In the genomic region with DNA sequence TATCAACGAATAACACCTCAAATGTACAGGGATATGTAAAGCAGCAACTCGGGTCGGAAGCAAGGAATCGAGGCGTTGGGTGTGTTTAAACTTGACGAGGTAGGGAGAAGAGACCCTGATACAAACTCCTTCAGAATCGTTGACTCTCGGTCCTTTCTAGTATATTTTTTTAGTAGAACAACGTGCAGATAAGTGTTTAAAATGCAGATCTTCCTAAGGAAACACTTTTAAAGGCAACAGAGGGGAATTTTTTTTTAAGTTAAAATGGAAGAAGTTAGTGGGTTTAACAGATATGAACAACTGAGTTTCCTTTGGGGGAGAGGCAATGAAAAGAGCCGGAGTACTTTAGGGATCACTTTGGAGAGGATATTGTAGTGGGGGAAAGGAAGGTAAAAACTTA, we compare ENCODE assay signal across 8 cellular contexts. TPM values are rescaled to one million over a fixed set of nuclear protein-coding genes. Genes with fewer than 3 reads are reported as not detected.
DNase-seq lines count a peak whose midpoint lies in the region; ATAC-seq and TF ChIP-seq lines count a peak whose summit lies in the region.

No MANE protein-coding gene starts in this region.

- peak overlapping the region; percentile 96 for H3K4me3 ChIP-seq in GM12865 (ENCODE audit: low read depth, low read length)
- H3K4me3 ChIP-seq in SK-N-MC, result peak overlapping the region; percentile 89
- peak overlapping the region; percentile 74 for H3K4me3 ChIP-seq in fibroblast of mammary gland (ENCODE audit: control insufficient read depth, low read depth, low read length)
- peak overlapping the region; percentile 84 to 99 (median 94) for H3K4me3 ChIP-seq in gastrocnemius medialis

- TF ChIP-seq CTCF in GM12865 (IDR thresholded peaks at IDR 0.05; ENCODE audit: insufficient read depth, low read depth, low read length, missing control alignments) (no peak), fibroblast of mammary gland (conservative IDR thresholded peaks at IDR 0.05; ENCODE audit: control insufficient read depth, insufficient read depth, low read depth, low read length) (no peak), gastrocnemius medialis (IDR thresholded peaks at IDR 0.05 in 4 of 5, conservative IDR thresholded peaks at IDR 0.05 in 1 of 5) (no peak)

- H3K9ac ChIP-seq in SK-N-MC (ENCODE audit: insufficient read length), result peak overlapping the region; percentile 93

- in situ Hi-C loops in gastrocnemius medialis (cut with MboI; ENCODE audit: low sequenced_read_pairs in 4 of 4), result loop anchor here in 2 of 4 donors (10.0 kb wide), 1 partner anchor 188 kb away; the partner anchor contains the start of gene PPM1L (in 2 of the 2)

- DNase-seq in GM12865 (ENCODE audit: low read depth) (no peak), SK-N-MC (ENCODE audit: low read depth, low spot score) (no peak), fibroblast of mammary gland (ENCODE audit: low read depth) (no peak), gastrocnemius medialis (no peak), NCI-H226 (no peak), DMS53 (lab: John Stamatoyannopoulos, UW) (no peak)
- no peak for DNase-seq in stimulated activated CD4-positive, alpha-beta T cell treated with anti-CD3 and anti-CD28 coated beads, Interleukin-15, amount 100 ng/mL, for 24 hours

- no peak for ATAC-seq in gastrocnemius medialis
- ATAC-seq in HG02840 (IDR thresholded peaks at IDR 0.05; ENCODE audit: low FRiP score, unreplicated experiment), result no peak

- no peaks in the 10 kb centered on the region for H3K27me3 ChIP-seq in gastrocnemius medialis

- H3K4me1 ChIP-seq in gastrocnemius medialis, result peaks cover 44 to 48% of the 10 kb centered on the region in 2 donors

- no peak for TF ChIP-seq POLR2A in gastrocnemius medialis (IDR thresholded peaks at IDR 0.05)

- peaks cover 25% of the 10 kb centered on the region for H3K36me3 ChIP-seq in SK-N-MC (ENCODE audit: insufficient read depth, low read length)
- peaks cover 0 to 11% of the 10 kb centered on the region in 2 donors for H3K36me3 ChIP-seq in gastrocnemius medialis

- intact Hi-C loops in gastrocnemius medialis (cut with DNase I; ENCODE audit: low total_unique reads), result loop anchor here (5.0 to 10.0 kb wide), 8 partner anchors 51 to 742 kb away; partner anchors contain the start of genes IFT80, PPM1L and SMC4

- H3K9me3 ChIP-seq in SK-N-MC (ENCODE audit: low read depth, low read length), result 0 out of 2 replicates have a peak, but pooled peaks cover 3% of the 10 kb centered on the region
- H3K9me3 ChIP-seq in gastrocnemius medialis, result no peaks in the 10 kb centered on the region

- no peak overlapping the region for H3K27ac ChIP-seq in SK-N-MC
- H3K27ac ChIP-seq in gastrocnemius medialis, result peak overlapping the region; percentile 97 to 100 (median 98)

RNA-seq across cellular contexts. Expression of gene KPNA4, which starts 1.1 kb away (rescaled TPM):
- total RNA-seq in gastrocnemius medialis, result 100 to 1,000 TPM in 1 of 4 donors, 10 to 100 TPM in 3; 78.9 to 126 (median 86.0) TPM
